28 cellular contexts compared by ENCODE assay signal in genomic region chr14:56185991-56186390, GRCh38.
DNase-seq lines count a peak whose midpoint lies in the region; FAIRE-seq and TF ChIP-seq lines count a peak whose summit lies in the region.
"Had no signal": no experiment of that assay in that cellular context is flagged by ENCODE, and none has a peak within 500 bp of the region (broad histone marks: within the 10 kb centered on the region; RNA-seq: fewer than 3 reads in every experiment).

No MANE protein-coding gene starts in this region.

- no peak overlapping the region for H3K4me3 ChIP-seq in OCI-LY1 (ENCODE audit: low read depth, low read length, poor library complexity, severe bottlenecking)
- H3K4me3 ChIP-seq in ascending aorta = no peak overlapping the region
- H3K4me3 ChIP-seq: coronary artery, esophagus muscularis mucosa, pancreas, thoracic aorta had no signal

- H2AFZ ChIP-seq in OCI-LY1 (ENCODE audit: low read length) = no peak overlapping the region

- no peak overlapping the region for H3K9ac ChIP-seq in OCI-LY1 (ENCODE audit: low read length)

- H3K79me2 ChIP-seq in OCI-LY1 (ENCODE audit: insufficient read depth, low read length) = no peaks in the 10 kb centered on the region

- H3K27me3 ChIP-seq in OCI-LY1 (ENCODE audit: insufficient read depth, low read length) (no peaks in the 10 kb centered on the region), ascending aorta (no peaks in the 10 kb centered on the region)
- H3K27me3 ChIP-seq: esophagus muscularis mucosa, pancreas had no signal

- H3K36me3 ChIP-seq in OCI-LY1 (ENCODE audit: insufficient read depth, low read length) (no peaks in the 10 kb centered on the region), ascending aorta (no peaks in the 10 kb centered on the region)
- H3K36me3 ChIP-seq: esophagus muscularis mucosa, pancreas, thoracic aorta had no signal

- intact Hi-C loops in ascending aorta (cut with DNase I) = no loop called here

- peak overlapping the region; percentile 40 for H3K27ac ChIP-seq in OCI-LY1 (ENCODE audit: low read depth, low read length, poor library complexity, severe bottlenecking)
- no peak overlapping the region for H3K27ac ChIP-seq in ascending aorta
- H3K27ac ChIP-seq: coronary artery, esophagus muscularis mucosa, HL-60, pancreas, thoracic aorta had no signal

- peaks cover 36% of the 10 kb centered on the region for H3K4me1 ChIP-seq in OCI-LY1 (ENCODE audit: insufficient read depth, low read length, severe bottlenecking)
- H3K4me1 ChIP-seq in ascending aorta = peaks cover 0 to 3% of the 10 kb centered on the region in 2 donors

- no peak for FAIRE-seq in HTR-8/SVneo (lab: Jason Lieb, UNC)
- FAIRE-seq: bronchial epithelial cell, frontal cortex, GM12891, HepG2, pancreas had no signal

- H3K9me2 ChIP-seq in OCI-LY1 (ENCODE audit: low read depth, low read length) = no peaks in the 10 kb centered on the region

- DNase-seq in DMS79 (lab: John Stamatoyannopoulos, UW) (peak; percentile 33), NCI-H1092 treated with DMSO at 0.1 percent for 48 hours (lab: John Stamatoyannopoulos, UW) (peak; percentile 51), pons (ENCODE audit: low spot score) (peak; percentile 65), ascending aorta (ENCODE audit: low spot score in 2 of 2) (no peak), HTR-8/SVneo (ENCODE audit: insufficient read length, low spot score) (no peak)
- no peak for DNase-seq in stimulated activated CD4-positive, alpha-beta T cell treated with anti-CD3 and anti-CD28 coated beads, Interleukin-2, amount 100 ng/mL, for 24 hours
- DNase-seq: activated CD4-positive, alpha-beta T cell treated with anti-CD3 and anti-CD28 coated beads, Interleukin-2, amount 10 ng/mL, durations not matched to agents 7 days and 5 days; activated naive CD4-positive, alpha-beta T cell treated with anti-CD3 and anti-CD28 coated beads for 36 hours; activated T-cell treated with anti-CD3 and anti-CD28 coated beads, Interleukin-2, amount 50 U/mL, for 48 hours; H7; left ventricle myocardium superior; NCI-H1048; NCI-H1930; NCI-H526; OCI-M1; stimulated activated CD4-positive, alpha-beta T cell treated with anti-CD3 and anti-CD28 coated beads, Interleukin-12 subunit alpha, Interleukin-12 subunit beta, amount 100 ng/mL, for 4 hours; stimulated activated CD4-positive, alpha-beta T cell treated with anti-CD3 and anti-CD28 coated beads, Interleukin-4, amount 100 ng/mL, for 4 hours; stimulated activated naive CD4-positive, alpha-beta T cell had no signal

- no peak overlapping the region for H3K4me2 ChIP-seq in OCI-LY1 (ENCODE audit: low read length)

- H4K20me1 ChIP-seq in OCI-LY1 (ENCODE audit: insufficient read depth, low read length) = no peaks in the 10 kb centered on the region

- no peaks in the 10 kb centered on the region for H3F3A ChIP-seq in OCI-LY1 (ENCODE audit: insufficient read depth, low read length)

- TF ChIP-seq CTCF in OCI-LY1 (IDR thresholded peaks at IDR 0.05; ENCODE audit: low read length) = no peak
- TF ChIP-seq CTCF in ascending aorta (IDR thresholded peaks at IDR 0.05) = no peak

- no peaks in the 10 kb centered on the region for H3K9me3 ChIP-seq in OCI-LY1 (ENCODE audit: low read length)
- H3K9me3 ChIP-seq in ascending aorta = no peaks in the 10 kb centered on the region
- H3K9me3 ChIP-seq: esophagus muscularis mucosa, pancreas, thoracic aorta had no signal

Comparison
In these comparisons a context has a peak if more than half of its experiments do, and no peak if none do; other contexts are left out.
1. DNase-seq: peak in DMS79 (single experiment), NCI-H1092 treated with DMSO at 0.1 percent for 48 hours (single experiment) and pons (single experiment); none in ascending aorta (0 of 2), stimulated activated CD4-positive, alpha-beta T cell treated with anti-CD3 and anti-CD28 coated beads, Interleukin-2, amount 100 ng/mL, for 24 hours (0 of 2) and HTR-8/SVneo (single experiment).